27 cellular contexts compared by ENCODE assay signal in genomic region chr2:227241005-227241404, GRCh38.
"Had no signal": no experiment of that assay in that cellular context is flagged by ENCODE, and none has a peak within 500 bp of the region (broad histone marks: within the 10 kb centered on the region; RNA-seq: fewer than 3 reads in every experiment).

No MANE protein-coding gene starts in this region.

- H3K9me3 ChIP-seq: esophagus muscularis mucosa, gastroesophageal sphincter, heart left ventricle, pancreas, right lobe of liver, stomach, thyroid gland had no signal

- ATAC-seq: foreskin keratinocyte; gastroesophageal sphincter; heart left ventricle; naive thymus-derived CD4-positive, alpha-beta T cell; pancreas; right lobe of liver had no signal

- DNase-seq: dermis blood vessel endothelial cell; effector memory CD4-positive, alpha-beta T cell; foreskin keratinocyte; heart left ventricle; hippocampal formation; immature natural killer cell; mesenchymal stem cell; midbrain; naive thymus-derived CD4-positive, alpha-beta T cell; nephron progenitor cell; occipital lobe; pancreas; retina; right lobe of liver; stimulated activated CD4-positive, alpha-beta T cell treated with anti-CD3 and anti-CD28 coated beads, Interleukin-12 subunit alpha, Interleukin-12 subunit beta, amount 100 ng/mL, for 4 hours; stimulated activated CD4-positive, alpha-beta T cell treated with anti-CD3 and anti-CD28 coated beads, Interleukin-1b, Interleukin-23, amount 100 ng/mL, for 48 hours; stimulated activated CD4-positive, alpha-beta T cell treated with anti-CD3 and anti-CD28 coated beads, Interleukin-4, amount 100 ng/mL, for 1 hour; stimulated activated CD8-positive, alpha-beta memory T cell treated with anti-CD3 and anti-CD28 coated beads, Interleukin-4, amount 100 ng/mL, for 48 hours; stimulated activated naive CD4-positive, alpha-beta T cell treated with Interleukin-2 at 50 U/mL for 16 hours; stomach; thyroid gland; trophoblast cell had no signal

- H3K4me3 ChIP-seq: coronary artery, esophagus muscularis mucosa, gastroesophageal sphincter, heart left ventricle, pancreas, right lobe of liver, smooth muscle cell, stomach, thyroid gland had no signal

- H3K4me1 ChIP-seq: foreskin keratinocyte, heart left ventricle, pancreas, right lobe of liver had no signal

- H3K9me3 Mint-ChIP-seq: central memory CD8-positive, alpha-beta T cell; immature natural killer cell; naive thymus-derived CD4-positive, alpha-beta T cell; nephron progenitor cell had no signal

- H3K27ac ChIP-seq: coronary artery, esophagus muscularis mucosa, foreskin keratinocyte, gastroesophageal sphincter, heart left ventricle, pancreas, right lobe of liver, stomach, thyroid gland had no signal

- H3K4me3 Mint-ChIP-seq: central memory CD8-positive, alpha-beta T cell; immature natural killer cell; naive thymus-derived CD4-positive, alpha-beta T cell; nephron progenitor cell had no signal

- H3K4me2 ChIP-seq: smooth muscle cell had no signal

- H3K36me3 Mint-ChIP-seq: immature natural killer cell; naive thymus-derived CD4-positive, alpha-beta T cell had no signal

- H3K36me3 ChIP-seq: esophagus muscularis mucosa, gastroesophageal sphincter, pancreas, right lobe of liver, stomach, thyroid gland had no signal

- H3K27me3 ChIP-seq: foreskin keratinocyte, gastroesophageal sphincter, heart left ventricle, pancreas, right lobe of liver, thyroid gland had no signal

- H3K4me1 Mint-ChIP-seq: central memory CD8-positive, alpha-beta T cell; immature natural killer cell; naive thymus-derived CD4-positive, alpha-beta T cell had no signal

- H3K27ac Mint-ChIP-seq: immature natural killer cell; naive thymus-derived CD4-positive, alpha-beta T cell; nephron progenitor cell had no signal
